8 cellular contexts compared by ENCODE assay signal in genomic region chr13:73702419-73703071, GRCh38.
DNase-seq lines count a peak whose midpoint lies in the region; ATAC-seq, FAIRE-seq and TF ChIP-seq lines count a peak whose summit lies in the region.

No MANE protein-coding gene starts in this region.

- TF ChIP-seq POLR2A in GM12891 (IDR thresholded peaks at IDR 0.05; ENCODE audit: low read depth, low read length), result no peak

- ATAC-seq in HG02610 (IDR thresholded peaks at IDR 0.05; ENCODE audit: unreplicated experiment), result peak; percentile 79
- ATAC-seq in GM21717 (IDR thresholded peaks at IDR 0.05; ENCODE audit: unreplicated experiment), result no peak

- peak; percentile 72 for FAIRE-seq in GM12891 (lab: Jason Lieb, UNC)

- TF ChIP-seq CTCF in fibroblast of villous mesenchyme (IDR thresholded peaks at IDR 0.05; ENCODE audit: insufficient read depth, low read depth, low read length), result no peak

- no peak overlapping the region for H3K4me3 ChIP-seq in fibroblast of villous mesenchyme (ENCODE audit: low read depth, low read length)

- DNase-seq in GM12891 (ENCODE audit: insufficient read length, low spot score), result no peak
- DNase-seq in SKM-1 treated with dmso at 0.1 percent for 144 hours (lab: John Stamatoyannopoulos, UW; ENCODE audit: unreplicated experiment), result peak; percentile 21
- DNase-seq in fibroblast of villous mesenchyme (ENCODE audit: low read depth), result peak; percentile 10
- no peak for DNase-seq in DMS79 treated with DMSO at 0.1 percent for 48 hours (lab: John Stamatoyannopoulos, UW)
- no peak for DNase-seq in NCI-H2227 treated with DMSO at 0.1 percent for 48 hours (lab: John Stamatoyannopoulos, UW)
- no peak for DNase-seq in dermis blood vessel endothelial cell

TF ChIP-seq in GM12891, 5 proteins besides CTCF, POLR2A, EP300 and RAD21:
- TF ChIP-seq TAF1 (IDR thresholded peaks at IDR 0.05; ENCODE audit: low read depth, low read length), result no peak
- no peak for TF ChIP-seq PAX5 (IDR thresholded peaks at IDR 0.05; ENCODE audit: insufficient read depth, low read length, severe bottlenecking)
- no peak for TF ChIP-seq SPI1 (IDR thresholded peaks at IDR 0.05; ENCODE audit: low read depth, low read length)
- TF ChIP-seq POU2F2 (IDR thresholded peaks at IDR 0.05; ENCODE audit: low read depth, low read length), result no peak

Comparison
In these comparisons a context has a peak if more than half of its experiments do, and no peak if none do; other contexts are left out.
1. DNase-seq: peak in SKM-1 treated with dmso at 0.1 percent for 144 hours (single experiment) and fibroblast of villous mesenchyme (single experiment); none in GM12891 (single experiment), DMS79 treated with DMSO at 0.1 percent for 48 hours (single experiment), NCI-H2227 treated with DMSO at 0.1 percent for 48 hours (single experiment) and dermis blood vessel endothelial cell (single experiment).